In the genomic region with DNA sequence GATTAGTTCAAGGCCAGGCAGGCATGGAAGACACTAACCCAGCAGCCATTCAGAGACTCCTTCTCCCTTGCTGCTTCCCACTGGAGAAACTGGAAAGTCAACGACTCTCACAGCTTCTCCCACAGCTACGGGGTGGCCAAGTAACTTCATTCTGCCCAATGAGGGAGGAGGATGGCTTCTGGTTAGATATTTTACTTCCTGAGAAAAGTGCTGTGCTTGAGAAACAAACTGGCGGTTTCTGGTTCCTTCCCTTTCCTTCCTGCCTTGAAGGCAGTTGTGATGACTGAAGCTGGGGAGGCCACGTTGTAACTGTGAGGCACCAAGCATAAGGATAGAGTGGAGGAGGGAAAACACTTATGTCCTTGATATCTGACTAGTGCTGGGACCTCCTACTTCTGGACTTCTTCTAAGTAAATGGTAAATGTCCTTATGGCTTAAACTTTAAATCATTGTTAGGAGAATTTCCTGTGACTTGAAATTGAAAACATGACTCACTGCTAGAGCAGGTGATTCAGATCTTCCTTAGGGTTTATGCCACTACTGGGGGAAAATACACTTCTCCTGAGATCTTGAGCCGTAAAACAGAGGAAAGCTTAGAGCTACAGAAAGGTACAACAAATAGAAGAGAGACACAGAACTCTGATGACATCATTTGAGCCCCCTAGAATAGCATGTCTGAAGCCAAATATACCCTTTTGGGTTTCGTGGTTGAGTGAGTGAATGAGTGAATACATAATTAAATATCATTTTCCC, we compare ENCODE assay signal across 8 cellular contexts. TPM values are rescaled to one million over a fixed set of nuclear protein-coding genes. Genes with fewer than 3 reads are reported as not detected.
DNase-seq lines count a peak whose midpoint lies in the region; ATAC-seq lines count a peak whose summit lies in the region.

No MANE protein-coding gene starts in this region.

- H3K36me3 Mint-ChIP-seq in activated T-cell treated with anti-CD3 and anti-CD28 coated beads, Interleukin-2, amount 50 U/mL, for 72 hours (ENCODE audit: insufficient read depth in 2 of 2), result peaks cover 0 to 5% of the 10 kb centered on the region in 2 donors
- H3K36me3 Mint-ChIP-seq in immature natural killer cell, result no peaks in the 10 kb centered on the region
- H3K36me3 Mint-ChIP-seq in stimulated activated naive CD8-positive, alpha-beta T cell treated with anti-CD3 and anti-CD28 coated beads, Interleukin-15, Interleukin-2, amounts not matched to agents 100 ng/mL and 50 ng/mL, for 24 hours (ENCODE audit: low read depth), result peaks cover 4% of the 10 kb centered on the region

- H3K4me1 Mint-ChIP-seq in activated T-cell treated with anti-CD3 and anti-CD28 coated beads, Interleukin-2, amount 50 U/mL, for 72 hours (ENCODE audit: low read depth), result peaks cover 83% of the 10 kb centered on the region
- peaks cover 68 to 87% of the 10 kb centered on the region in 2 donors for H3K4me1 Mint-ChIP-seq in immature natural killer cell
- H3K4me1 Mint-ChIP-seq in stimulated activated naive CD8-positive, alpha-beta T cell treated with anti-CD3 and anti-CD28 coated beads, Interleukin-15, Interleukin-2, amounts not matched to agents 100 ng/mL and 50 ng/mL, for 24 hours (ENCODE audit: low read depth), result peaks cover 87% of the 10 kb centered on the region

- no peaks in the 10 kb centered on the region for H3K27me3 Mint-ChIP-seq in activated T-cell treated with anti-CD3 and anti-CD28 coated beads, Interleukin-2, amount 50 U/mL, for 72 hours (ENCODE audit: low read depth)
- peaks cover 7 to 10% (median 10%) of the 10 kb centered on the region in 3 donors for H3K27me3 Mint-ChIP-seq in immature natural killer cell (ENCODE audit: low read depth in 3 of 3)
- no peaks in the 10 kb centered on the region for H3K27me3 Mint-ChIP-seq in stimulated activated naive CD8-positive, alpha-beta T cell treated with anti-CD3 and anti-CD28 coated beads, Interleukin-15, Interleukin-2, amounts not matched to agents 100 ng/mL and 50 ng/mL, for 24 hours

- in situ Hi-C loops in ACHN (cut with HindIII; ENCODE audit: low pct_ligation_motif_present, low pct_unique_long_range_greater_than_20kb, low sequenced_read_pairs), result no loop called here

- H3K27ac Mint-ChIP-seq in activated T-cell treated with anti-CD3 and anti-CD28 coated beads, Interleukin-2, amount 50 U/mL, for 72 hours, result peak overlapping the region; percentile 93
- peak overlapping the region; percentile 55 to 87 (median 78) for H3K27ac Mint-ChIP-seq in immature natural killer cell
- peak overlapping the region; percentile 95 for H3K27ac Mint-ChIP-seq in stimulated activated naive CD8-positive, alpha-beta T cell treated with anti-CD3 and anti-CD28 coated beads, Interleukin-15, Interleukin-2, amounts not matched to agents 100 ng/mL and 50 ng/mL, for 24 hours

- DNase-seq in ACHN (peak; percentile 64), NCI-H226 (peak; percentile 53), immature natural killer cell (peak; percentile 38 to 44 (median 41)), NCI-H1436 treated with DMSO at 0.1 percent for 48 hours (lab: John Stamatoyannopoulos, UW) (no peak), NCI-H1105 treated with DMSO at 0.1 percent for 48 hours (lab: John Stamatoyannopoulos, UW) (no peak)
- peak; percentile 42 to 43 for DNase-seq in activated T-cell treated with anti-CD3 and anti-CD28 coated beads, Interleukin-2, amount 50 U/mL, for 72 hours

- peaks cover 4 to 5% of the 10 kb centered on the region in 2 donors for H3K9me3 Mint-ChIP-seq in activated T-cell treated with anti-CD3 and anti-CD28 coated beads, Interleukin-2, amount 50 U/mL, for 72 hours
- peaks cover 0 to 2% (median 0%) of the 10 kb centered on the region in 6 donors for H3K9me3 Mint-ChIP-seq in immature natural killer cell
- H3K9me3 Mint-ChIP-seq in stimulated activated naive CD8-positive, alpha-beta T cell treated with anti-CD3 and anti-CD28 coated beads, Interleukin-15, Interleukin-2, amounts not matched to agents 100 ng/mL and 50 ng/mL, for 24 hours, result no peaks in the 10 kb centered on the region

- peak overlapping the region; percentile 77 to 91 for H3K4me3 Mint-ChIP-seq in activated T-cell treated with anti-CD3 and anti-CD28 coated beads, Interleukin-2, amount 50 U/mL, for 72 hours
- peak overlapping the region; percentile 44 to 75 (median 67) for H3K4me3 Mint-ChIP-seq in immature natural killer cell
- H3K4me3 Mint-ChIP-seq in stimulated activated naive CD8-positive, alpha-beta T cell treated with anti-CD3 and anti-CD28 coated beads, Interleukin-15, Interleukin-2, amounts not matched to agents 100 ng/mL and 50 ng/mL, for 24 hours, result peak overlapping the region; percentile 73

- peak; percentile 41 for ATAC-seq in GM21528 (IDR thresholded peaks at IDR 0.05; ENCODE audit: low FRiP score, unreplicated experiment)
- peak; percentile 59 to 66 for ATAC-seq in activated T-cell treated with anti-CD3 and anti-CD28 coated beads, Interleukin-2, amount 50 U/mL, for 72 hours (replicated peaks in 1 of 2)

RNA-seq across cellular contexts. Expression of a gene that starts 3.1 kb away (rescaled TPM):
- 10 to 100 TPM; 23.6 to 28.0 TPM for total RNA-seq in activated T-cell treated with anti-CD3 and anti-CD28 coated beads, Interleukin-2, amount 50 U/mL, for 72 hours
- polyA plus RNA-seq in immature natural killer cell, result 10 to 100 TPM; 17.5 to 35.9 (median 28.4) TPM

RNA-seq across cellular contexts. Expression of a gene that starts 47.1 kb away (rescaled TPM):
- 10 to 100 TPM; 38.6 to 40.4 TPM for total RNA-seq in activated T-cell treated with anti-CD3 and anti-CD28 coated beads, Interleukin-2, amount 50 U/mL, for 72 hours
- polyA plus RNA-seq in immature natural killer cell, result 10 to 100 TPM; 58.9 to 86.6 (median 70.9) TPM

RNA-seq across cellular contexts. Expression of a gene that starts 58.0 kb away (rescaled TPM):
- total RNA-seq in activated T-cell treated with anti-CD3 and anti-CD28 coated beads, Interleukin-2, amount 50 U/mL, for 72 hours, result under 1 TPM; 0.31 to 0.58 TPM
- polyA plus RNA-seq in immature natural killer cell, result under 1 TPM in 2 of 3 donors, not detected in 1; 0.17 to 0.18 TPM

Comparison
In these comparisons a context has a peak if more than half of its experiments do, and no peak if none do; other contexts are left out.
1. DNase-seq: peak in ACHN (single experiment), NCI-H226 (single experiment), activated T-cell treated with anti-CD3 and anti-CD28 coated beads, Interleukin-2, amount 50 U/mL, for 72 hours (2 of 2) and immature natural killer cell (3 of 3); none in NCI-H1436 treated with DMSO at 0.1 percent for 48 hours (single experiment) and NCI-H1105 treated with DMSO at 0.1 percent for 48 hours (single experiment).
2. Peak in every context shown above with its lines, with median percentiles within 50 percentile points of each other: H3K27ac Mint-ChIP-seq and H3K4me3 Mint-ChIP-seq.